ENCODE assay signal across 19 cellular contexts in the genomic region with DNA sequence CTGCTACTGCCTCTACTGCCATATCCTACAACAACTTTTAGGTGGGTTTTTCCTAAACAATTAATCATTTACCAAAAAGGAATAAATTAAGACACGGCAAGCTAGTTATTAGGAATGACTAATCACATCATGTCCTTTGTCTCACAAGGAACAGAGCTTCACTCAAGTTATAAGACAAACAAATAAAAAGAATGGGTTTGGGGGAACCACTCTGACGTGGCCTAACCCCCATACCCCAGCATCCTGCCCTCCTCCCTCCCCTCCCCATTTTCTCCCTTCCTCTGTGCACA. TPM values are rescaled to one million over a fixed set of nuclear protein-coding genes. Genes with fewer than 3 reads are reported as not detected.
DNase-seq lines count a peak whose midpoint lies in the region; ATAC-seq, FAIRE-seq and TF ChIP-seq lines count a peak whose summit lies in the region.
"Had no signal": no experiment of that assay in that cellular context is flagged by ENCODE, and none has a peak within 500 bp of the region (broad histone marks: within the 10 kb centered on the region; RNA-seq: fewer than 3 reads in every experiment).

No MANE protein-coding gene starts in this region.

- no peak overlapping the region for H3K9ac ChIP-seq in kidney (ENCODE audit: low read length in 2 of 2)

- ATAC-seq in GM21825 (IDR thresholded peaks at IDR 0.05; ENCODE audit: unreplicated experiment) = no peak

- no peak overlapping the region for H3K4me3 ChIP-seq in ACC112 (ENCODE audit: low read depth, low read length)
- peak overlapping the region; percentile 23 to 26 for H3K4me3 ChIP-seq in kidney (ENCODE audit: low read length in 2 of 2)
- peak overlapping the region; percentile 29 for H3K4me3 ChIP-seq in neuron (ENCODE audit: low read length)
- H3K4me3 ChIP-seq: cardiac muscle cell, psoas muscle, transverse colon had no signal

- H3K9me3 ChIP-seq in kidney (ENCODE audit: control insufficient read depth in 1 of 2, low read length in 2 of 2) = no peaks in the 10 kb centered on the region
- no peaks in the 10 kb centered on the region for H3K9me3 ChIP-seq in neuron (ENCODE audit: low read length)
- H3K9me3 ChIP-seq: psoas muscle, transverse colon had no signal

- H2AFZ ChIP-seq in ACC112 (ENCODE audit: low read length, unreplicated experiment) = no peak overlapping the region
- no peak overlapping the region for H2AFZ ChIP-seq in neuron (ENCODE audit: low read depth, low read length)

- FAIRE-seq in kidney (lab: Jason Lieb, UNC) = no peak

- H3K36me3 ChIP-seq in ACC112 (ENCODE audit: insufficient read depth, low read length) (no peaks in the 10 kb centered on the region), kidney (ENCODE audit: control insufficient read depth in 1 of 2, insufficient read depth in 2 of 2, low read length in 2 of 2) (no peaks in the 10 kb centered on the region), neuron (ENCODE audit: insufficient read depth, low read length) (no peaks in the 10 kb centered on the region)
- H3K36me3 ChIP-seq: cardiac muscle cell, transverse colon had no signal

- H3K27me3 ChIP-seq in ACC112 (ENCODE audit: insufficient read depth, low read length) (no peaks in the 10 kb centered on the region), neuron (ENCODE audit: insufficient read depth, low read length) (no peaks in the 10 kb centered on the region)
- H3K27me3 ChIP-seq: cardiac muscle cell, transverse colon had no signal

- intact Hi-C loops in kidney (cut with DNase I) = no loop called here

- H3K4me1 ChIP-seq in ACC112 (ENCODE audit: control insufficient read depth, insufficient read depth, low read length, unreplicated experiment) (peaks cover 33% of the 10 kb centered on the region), kidney (ENCODE audit: control insufficient read depth in 1 of 2, insufficient read depth in 1 of 2, low read depth in 1 of 2, low read length in 2 of 2) (peaks cover 18 to 21% of the 10 kb centered on the region in 2 donors), neuron (ENCODE audit: insufficient read depth, low read length) (peaks cover 42% of the 10 kb centered on the region)

- no peaks in the 10 kb centered on the region for H3K79me2 ChIP-seq in ACC112 (ENCODE audit: control insufficient read depth, insufficient read depth, low read length, unreplicated experiment)

- DNase-seq in kidney (no peak), OCI-M1 (lab: John Stamatoyannopoulos, UW) (no peak), NCI-H526 treated with DMSO at 0.1 percent for 48 hours (lab: John Stamatoyannopoulos, UW) (no peak), SKM-1 (lab: John Stamatoyannopoulos, UW; ENCODE audit: unreplicated experiment) (no peak)
- DNase-seq: activated CD8-positive, alpha-beta memory T cell treated with anti-CD3 and anti-CD28 coated beads for 24 hours; effector CD4-positive, alpha-beta T cell; hippocampal formation; left colon; MM.1S; NCI-H1694 treated with DMSO at 0.1 percent for 48 hours; NCI-H446; psoas muscle; T-helper 2 cell; transverse colon had no signal

- no peak for TF ChIP-seq CTCF in VCaP (conservative IDR thresholded peaks at IDR 0.05)
- no peak for TF ChIP-seq CTCF in kidney (IDR thresholded peaks at IDR 0.05; ENCODE audit: borderline replicate concordance, extremely low read depth, insufficient read depth)

- H3K27ac ChIP-seq in ACC112 (ENCODE audit: low read depth, low read length) (peak overlapping the region; percentile 23; the same call in 1 of the 2 replicates), VCaP (peak overlapping the region; percentile 86), kidney (ENCODE audit: low read depth in 2 of 2, low read length in 2 of 2) (peak overlapping the region; percentile 43 to 58)
- H3K27ac ChIP-seq: cardiac muscle cell, psoas muscle, transverse colon had no signal

RNA-seq across cellular contexts. Expression of gene DOCK4, which starts 43.2 kb away (rescaled TPM):
- total RNA-seq in kidney = 38.9 TPM
- polyA plus RNA-seq in kidney (ENCODE audit: insufficient read depth, low read depth, low replicate concordance) = 3.2 TPM

RNA-seq across cellular contexts. Expression of gene ZNF277, which starts 43.5 kb away (rescaled TPM):
- 25.0 TPM for total RNA-seq in kidney
- 18.7 TPM for polyA plus RNA-seq in kidney (ENCODE audit: insufficient read depth, low read depth, low replicate concordance)

Comparison
In these comparisons a context has a peak if more than half of its experiments do, and no peak if none do; other contexts are left out.
1. H3K27ac ChIP-seq: peak in every context shown above with its lines; median percentile 86 in VCaP; 50 in kidney; 23 in ACC112.